ENCODE assay signal across 13 cellular contexts in the genomic region with DNA sequence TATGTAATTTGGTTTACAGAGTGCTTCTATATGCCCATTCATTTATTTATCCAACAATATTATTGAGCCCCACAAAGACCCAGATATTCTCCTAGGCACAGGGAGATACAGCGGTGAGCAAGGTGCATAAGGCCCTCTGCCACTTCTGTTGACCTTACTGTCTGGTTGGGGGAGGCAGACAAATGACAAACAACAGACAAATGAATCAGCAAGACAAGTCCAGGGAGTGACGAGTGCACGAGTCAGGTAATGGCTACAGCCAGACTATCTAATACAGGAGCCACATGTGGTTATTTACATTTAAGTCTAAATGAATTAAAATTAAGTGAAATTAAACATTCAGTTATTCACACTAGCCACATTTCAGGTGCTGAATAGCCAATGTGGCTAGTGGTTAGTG. TPM values are rescaled to one million over a fixed set of nuclear protein-coding genes. Genes with fewer than 3 reads are reported as not detected.
DNase-seq lines count a peak whose midpoint lies in the region; ATAC-seq, FAIRE-seq and TF ChIP-seq lines count a peak whose summit lies in the region.
"Had no signal": no experiment of that assay in that cellular context is flagged by ENCODE, and none has a peak within 500 bp of the region (broad histone marks: within the 10 kb centered on the region; RNA-seq: fewer than 3 reads in every experiment).

No MANE protein-coding gene starts in this region.

- no peak for DNase-seq in activated CD4-positive, CD25-positive, alpha-beta regulatory T cell treated with anti-CD3 and anti-CD28 coated beads, Interleukin-2, amount 50 U/mL, for 72 hours
- DNase-seq in mammary epithelial cell (peak; percentile 64), urothelium cell line (ENCODE audit: low spot score) (peak; percentile 47), esophagus muscularis mucosa (ENCODE audit: extremely low spot score) (no peak), right atrium auricular region (ENCODE audit: low spot score) (no peak)
- DNase-seq: GOT3, NCI-H446 treated with DMSO at 0.1 percent for 48 hours had no signal

- TF ChIP-seq POLR2A in esophagus muscularis mucosa (IDR thresholded peaks at IDR 0.05; ENCODE audit: low read depth): no peak

- H3K4me3 ChIP-seq in mammary epithelial cell (replicated peaks in 1 of 3; ENCODE audit: insufficient read depth in 1 of 3, low read depth in 2 of 3, low read length in 3 of 3): no peak overlapping the region
- no peak overlapping the region for H3K4me3 ChIP-seq in esophagus muscularis mucosa
- H3K4me3 ChIP-seq in right atrium auricular region: no peak overlapping the region

- no peak for TF ChIP-seq CTCF in mammary epithelial cell (conservative IDR thresholded peaks at IDR 0.05 in 1 of 2, IDR thresholded peaks at IDR 0.05 in 1 of 2; ENCODE audit: extremely low read depth in 1 of 2, insufficient read depth in 1 of 2, low read depth in 1 of 2, low read length in 2 of 2)
- no peak for TF ChIP-seq CTCF in esophagus muscularis mucosa (IDR thresholded peaks at IDR 0.05)
- no peak for TF ChIP-seq CTCF in right atrium auricular region (IDR thresholded peaks at IDR 0.05)

- FAIRE-seq in urothelium cell line (lab: Jason Lieb, UNC): peak; percentile 62
- FAIRE-seq: A204.1, colon, TTC549 had no signal

- H3K4me2 ChIP-seq in mammary epithelial cell (ENCODE audit: insufficient read depth, low read depth, low read length): no peak overlapping the region

- intact Hi-C loops in mammary epithelial cell (cut with micrococcal nuclease): no loop called here
- intact Hi-C loops in esophagus muscularis mucosa (cut with DNase I): no loop called here

- no peaks in the 10 kb centered on the region for H4K20me1 ChIP-seq in mammary epithelial cell (ENCODE audit: insufficient read depth, low read length)

- no peak for TF ChIP-seq EP300 in esophagus muscularis mucosa (IDR thresholded peaks at IDR 0.05)

- peaks cover 16% of the 10 kb centered on the region for H3K79me2 ChIP-seq in mammary epithelial cell (ENCODE audit: insufficient read depth, low read length)

- dilution Hi-C loops in mammary epithelial cell (cut with HindIII; ENCODE audit: low sequenced_read_pairs): no loop called here

- no TSS peak for BruUV-seq in mammary epithelial cell (replicated peaks; lab: Mats Ljungman, UMichigan)

- ATAC-seq in activated CD4-positive, CD25-positive, alpha-beta regulatory T cell treated with anti-CD3 and anti-CD28 coated beads, Interleukin-2, amount 50 U/mL, for 24 hours: peak; percentile 25 to 26
- ATAC-seq in HG03378 (IDR thresholded peaks at IDR 0.05; ENCODE audit: unreplicated experiment) (peak; percentile 10), GM21423 (IDR thresholded peaks at IDR 0.05; ENCODE audit: unreplicated experiment) (no peak)

- H3K36me3 ChIP-seq in mammary epithelial cell (ENCODE audit: insufficient read depth, low read length): no peaks in the 10 kb centered on the region
- no peaks in the 10 kb centered on the region for H3K36me3 ChIP-seq in esophagus muscularis mucosa
- H3K36me3 ChIP-seq in right atrium auricular region: no peaks in the 10 kb centered on the region

- no peaks in the 10 kb centered on the region for H3K9me3 ChIP-seq in mammary epithelial cell (replicated peaks; ENCODE audit: insufficient read depth, low read length)
- H3K9me3 ChIP-seq in esophagus muscularis mucosa: no peaks in the 10 kb centered on the region
- H3K9me3 ChIP-seq in right atrium auricular region: no peaks in the 10 kb centered on the region

- in situ Hi-C loops in mammary epithelial cell (cut with MboI; ENCODE audit: low sequenced_read_pairs in 2 of 2): no loop called here

- H3K4me1 ChIP-seq in mammary epithelial cell (ENCODE audit: insufficient read depth, low read length) (peaks cover 67% of the 10 kb centered on the region), esophagus muscularis mucosa (peaks cover 13 to 26% (median 17%) of the 10 kb centered on the region in 4 donors), right atrium auricular region (peaks cover 0 to 26% of the 10 kb centered on the region in 2 donors)

- H2AFZ ChIP-seq in mammary epithelial cell (ENCODE audit: low read depth, low read length): no peak overlapping the region

- CTCF ChIA-PET in mammary epithelial cell (lab: Charles Lee; ENCODE audit: low non-redundant PET): interaction anchor here (0.7 kb wide), 1 partner anchor 12 kb away, joined by 7 read pairs; no protein-coding TSS in a partner anchor

- peak overlapping the region; percentile 97 for H3K27ac ChIP-seq in mammary epithelial cell (ENCODE audit: insufficient read depth, low read depth, low read length)
- H3K27ac ChIP-seq in esophagus muscularis mucosa (replicated peaks in 1 of 4): no peak overlapping the region
- no peak overlapping the region for H3K27ac ChIP-seq in right atrium auricular region

- H3K27me3 ChIP-seq in mammary epithelial cell (ENCODE audit: insufficient read depth, low read length) (no peaks in the 10 kb centered on the region), esophagus muscularis mucosa (no peaks in the 10 kb centered on the region), right atrium auricular region (no peaks in the 10 kb centered on the region)

- H3K9ac ChIP-seq in mammary epithelial cell (ENCODE audit: insufficient read depth, low read length): peak overlapping the region; percentile 31

- WGBS in mammary epithelial cell (ENCODE audit: low coverage, missing lambda C conversion rate): 39% methylated on average over 3 of the region's 3 CpGs
- 77% methylated on average over 3 of the region's 3 CpGs for WGBS in esophagus muscularis mucosa

RNA-seq across cellular contexts. Expression of gene BCAR3, which starts 22.0 kb away (rescaled TPM):
- total RNA-seq in mammary epithelial cell (100 to 1,000 TPM in 1 of 2 donors, 10 to 100 TPM in 1; 93.0 to 171 TPM), esophagus muscularis mucosa (10 to 100 TPM; 20.2 to 47.2 (median 32.3) TPM), right atrium auricular region (10 to 100 TPM; 12.7 to 19.3 TPM)
- polyA plus RNA-seq in mammary epithelial cell: 123 TPM
- 185 TPM for polyA minus RNA-seq in mammary epithelial cell

Comparison
In these comparisons a context has a peak if more than half of its experiments do, and no peak if none do; other contexts are left out.
1. DNase-seq: peak in mammary epithelial cell (single experiment) and urothelium cell line (single experiment); none in activated CD4-positive, CD25-positive, alpha-beta regulatory T cell treated with anti-CD3 and anti-CD28 coated beads, Interleukin-2, amount 50 U/mL, for 72 hours (single experiment), esophagus muscularis mucosa (single experiment) and right atrium auricular region (single experiment).